ENCODE assay signal across 20 cellular contexts in the genomic region with DNA sequence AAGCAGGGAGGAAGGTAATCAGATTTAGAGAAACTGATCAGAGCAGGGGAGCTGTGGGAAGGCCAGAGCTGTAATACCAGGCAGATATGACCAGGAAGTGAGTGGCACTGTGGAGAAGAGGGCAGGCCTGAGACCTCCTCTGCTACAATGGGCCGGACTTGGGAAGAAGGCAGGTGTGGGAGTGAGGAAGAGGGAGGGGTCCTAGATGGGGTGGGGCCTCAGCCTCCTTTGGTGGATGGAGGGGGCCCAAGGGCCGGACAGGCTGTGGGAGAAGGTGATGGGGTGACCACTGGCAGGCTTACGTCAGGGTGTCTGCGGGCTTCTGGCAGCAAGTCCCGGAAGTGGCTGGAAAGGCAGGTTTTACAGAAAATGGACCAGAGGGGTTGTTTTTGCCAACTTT. TPM values are rescaled to one million over a fixed set of nuclear protein-coding genes. Genes with fewer than 3 reads are reported as not detected.
A peak's percentile ranks its signal among the peaks of the same experiment; 100 is the strongest.
DNase-seq lines count a peak whose midpoint lies in the region; ATAC-seq and TF ChIP-seq lines count a peak whose summit lies in the region.
"Had no signal": no experiment of that assay in that cellular context is flagged by ENCODE, and none has a peak within 500 bp of the region (broad histone marks: within the 10 kb centered on the region; RNA-seq: fewer than 3 reads in every experiment).

No MANE protein-coding gene starts in this region.

- H3K4me2 ChIP-seq in neuronal stem cell (ENCODE audit: insufficient read depth, low read length, poor library complexity, severe bottlenecking): no peak overlapping the region

- intact Hi-C loops in tibial artery (cut with DNase I; ENCODE audit: low total_unique reads): no loop called here

- no peaks in the 10 kb centered on the region for H3K36me3 ChIP-seq in HEK293 (ENCODE audit: control insufficient read depth in 2 of 2, insufficient read depth in 1 of 2, low read length in 2 of 2)
- H3K36me3 ChIP-seq in neuronal stem cell (replicated peaks in 1 of 2; ENCODE audit: control insufficient read depth in 2 of 2, insufficient read depth in 2 of 2, low read length in 2 of 2): no peaks in the 10 kb centered on the region
- no peaks in the 10 kb centered on the region for H3K36me3 ChIP-seq in tibial artery
- H3K36me3 ChIP-seq: BLaER1, HAP-1, SJSA1 had no signal

- ATAC-seq in HG02588 (IDR thresholded peaks at IDR 0.05; ENCODE audit: unreplicated experiment): no peak
- ATAC-seq: GM23338 had no signal

- H3K4ac ChIP-seq in neuronal stem cell (ENCODE audit: low read length): no peak overlapping the region

- H3K4me3 ChIP-seq in HEK293 (ENCODE audit: low read depth, low read length) (no peak overlapping the region), neuronal stem cell (ENCODE audit: low read length in 2 of 2) (no peak overlapping the region), foreskin fibroblast (ENCODE audit: low read depth in 1 of 2, low read length in 2 of 2) (no peak overlapping the region), tibial artery (no peak overlapping the region)
- H3K4me3 ChIP-seq: BLaER1, GM23338, HAP-1, SJSA1 had no signal

- H2AK5ac ChIP-seq in neuronal stem cell (ENCODE audit: low read depth, low read length): peak overlapping the region; percentile 32

- H3K4me1 ChIP-seq in HEK293 (ENCODE audit: control insufficient read depth, insufficient read depth, low read length) (no peaks in the 10 kb centered on the region), neuronal stem cell (ENCODE audit: control insufficient read depth in 2 of 2, insufficient read depth in 1 of 2, low read depth in 1 of 2, low read length in 2 of 2) (peaks cover 6 to 17% of the 10 kb centered on the region in 2 donors), tibial artery (peaks cover 0 to 41% (median 31%) of the 10 kb centered on the region in 4 donors)
- H3K4me1 ChIP-seq: Caco-2, HAP-1 had no signal

- H3K27me3 ChIP-seq in neuronal stem cell (ENCODE audit: control insufficient read depth in 3 of 3, insufficient read depth in 3 of 3, low read depth in 1 of 3, low read length in 3 of 3) (peaks cover 0 to 65% (median 15%) of the 10 kb centered on the region in 3 experiments), tibial artery (peaks cover 0 to 42% of the 10 kb centered on the region in 2 donors)

- no peak overlapping the region for H2AFZ ChIP-seq in neuronal stem cell (ENCODE audit: low read length)

- H3K79me1 ChIP-seq in neuronal stem cell (ENCODE audit: low read depth, low read length): peaks cover 2% of the 10 kb centered on the region

- no peak for TF ChIP-seq CTCF in HEK293 (tag by site-specific recombination; IDR thresholded peaks at IDR 0.05)
- no peak for TF ChIP-seq CTCF in foreskin fibroblast (IDR thresholded peaks at IDR 0.05; ENCODE audit: low read depth, low read length)
- TF ChIP-seq CTCF in tibial artery (IDR thresholded peaks at IDR 0.05): no peak

- no peak overlapping the region for H4K91ac ChIP-seq in neuronal stem cell (ENCODE audit: low read depth, low read length, poor library complexity)

- no peak overlapping the region for H3K14ac ChIP-seq in neuronal stem cell (ENCODE audit: low read length)

- H3K9me3 ChIP-seq in HEK293 (ENCODE audit: control insufficient read depth, insufficient read depth, low read depth, low read length) (no peaks in the 10 kb centered on the region), neuronal stem cell (replicated peaks in 1 of 2; ENCODE audit: control insufficient read depth in 2 of 2, insufficient read depth in 1 of 2, low read depth in 1 of 2, low read length in 2 of 2) (no peaks in the 10 kb centered on the region), tibial artery (no peaks in the 10 kb centered on the region)
- H3K9me3 ChIP-seq: BLaER1, Caco-2, HAP-1, SJSA1 had no signal

- WGBS in neuronal stem cell (ENCODE audit: extremely low coverage in 2 of 2, insufficient read length in 2 of 2, insufficient replicate concordance in 1 of 2), 2 donors: no CpG with 5 or more reads among the region's 5 CpGs

- DNase-seq in neuronal stem cell (ENCODE audit: low spot score) (no peak), foreskin fibroblast (no peak), tibial artery (no peak), DMS53 treated with DMSO at 0.1 percent for 48 hours (lab: John Stamatoyannopoulos, UW; ENCODE audit: unreplicated experiment) (no peak)
- DNase-seq: Caco-2; CD4-positive, alpha-beta memory T cell; GDM1; IMR-90; NCI-H1105; NCI-H146; NCI-H2029; NCI-H226; NCI-H510A treated with DMSO at 0.1 percent for 48 hours had no signal

- H2BK15ac ChIP-seq in neuronal stem cell (ENCODE audit: low read length): no peak overlapping the region

- H2BK120ac ChIP-seq in neuronal stem cell (ENCODE audit: low read depth, low read length): no peak overlapping the region

- H3K18ac ChIP-seq in neuronal stem cell (ENCODE audit: low read length): no peak overlapping the region

- H4K8ac ChIP-seq in neuronal stem cell (ENCODE audit: low read depth, low read length): no peak overlapping the region

- CTCF ChIA-PET in HEK293 (lab: Yijun Ruan, JAX): interaction anchor here (0.6 to 1.8 kb wide), 4 partner anchors 10 to 461 kb away, joined by 3 to 7 read pairs (median 4); no protein-coding TSS in a partner anchor

- no peak overlapping the region for H3K23ac ChIP-seq in neuronal stem cell (ENCODE audit: low read depth, low read length, poor library complexity)

- H2BK12ac ChIP-seq in neuronal stem cell (ENCODE audit: low read length): no peak overlapping the region

- POLR2A ChIA-PET in HEK293 (lab: Yijun Ruan, JAX): no interaction called here

- H2BK5ac ChIP-seq in neuronal stem cell (ENCODE audit: low read length): no peak overlapping the region

- no peak overlapping the region for H3K27ac ChIP-seq in HEK293 (ENCODE audit: extremely low read depth, low read depth, low read length)
- H3K27ac ChIP-seq in angular gyrus (ENCODE audit: low read depth, low read length): peak overlapping the region; percentile 62
- no peak overlapping the region for H3K27ac ChIP-seq in neuronal stem cell (replicated peaks; ENCODE audit: low read length)
- H3K27ac ChIP-seq in tibial artery: peak overlapping the region in 1 of 2 donors; percentile 36
- H3K27ac ChIP-seq: BLaER1, SJSA1 had no signal

- no peak overlapping the region for H3K9ac ChIP-seq in neuronal stem cell (ENCODE audit: low read depth, low read length, poor library complexity)
- H3K9ac ChIP-seq: BLaER1 had no signal

TF ChIP-seq in HEK293, 187 proteins besides CTCF, POLR2A, EP300 and RAD21 (continues in another document):
- TF ChIP-seq ELK4 (IDR thresholded peaks at IDR 0.05; ENCODE audit: borderline replicate concordance, low read depth, low read length) (no peak), ZNF423 (tag by site-specific recombination; IDR thresholded peaks at IDR 0.05) (no peak), ZFP69B (tag by site-specific recombination; IDR thresholded peaks at IDR 0.05) (no peak), SP3 (tag by site-specific recombination; IDR thresholded peaks at IDR 0.05) (peak; percentile 51), ZNF366 (tag by site-specific recombination; conservative IDR thresholded peaks at IDR 0.05) (no peak), ZNF311 (tag by site-specific recombination; IDR thresholded peaks at IDR 0.05; ENCODE audit: borderline replicate concordance) (no peak), ZNF391 (tag by site-specific recombination; IDR thresholded peaks at IDR 0.05; ENCODE audit: borderline replicate concordance, low read depth) (no peak), ZFHX2 (tag by site-specific recombination; conservative IDR thresholded peaks at IDR 0.05) (0 out of 2 replicates have a peak, but pooled peaks have one; percentile 6), SP2 (tag by site-specific recombination; IDR thresholded peaks at IDR 0.05) (peak; percentile 52), ZNF596 (tag by site-specific recombination; IDR thresholded peaks at IDR 0.05) (no peak), ZNF621 (tag by site-specific recombination; IDR thresholded peaks at IDR 0.05) (no peak)
- TF ChIP-seq, protein P1, sequence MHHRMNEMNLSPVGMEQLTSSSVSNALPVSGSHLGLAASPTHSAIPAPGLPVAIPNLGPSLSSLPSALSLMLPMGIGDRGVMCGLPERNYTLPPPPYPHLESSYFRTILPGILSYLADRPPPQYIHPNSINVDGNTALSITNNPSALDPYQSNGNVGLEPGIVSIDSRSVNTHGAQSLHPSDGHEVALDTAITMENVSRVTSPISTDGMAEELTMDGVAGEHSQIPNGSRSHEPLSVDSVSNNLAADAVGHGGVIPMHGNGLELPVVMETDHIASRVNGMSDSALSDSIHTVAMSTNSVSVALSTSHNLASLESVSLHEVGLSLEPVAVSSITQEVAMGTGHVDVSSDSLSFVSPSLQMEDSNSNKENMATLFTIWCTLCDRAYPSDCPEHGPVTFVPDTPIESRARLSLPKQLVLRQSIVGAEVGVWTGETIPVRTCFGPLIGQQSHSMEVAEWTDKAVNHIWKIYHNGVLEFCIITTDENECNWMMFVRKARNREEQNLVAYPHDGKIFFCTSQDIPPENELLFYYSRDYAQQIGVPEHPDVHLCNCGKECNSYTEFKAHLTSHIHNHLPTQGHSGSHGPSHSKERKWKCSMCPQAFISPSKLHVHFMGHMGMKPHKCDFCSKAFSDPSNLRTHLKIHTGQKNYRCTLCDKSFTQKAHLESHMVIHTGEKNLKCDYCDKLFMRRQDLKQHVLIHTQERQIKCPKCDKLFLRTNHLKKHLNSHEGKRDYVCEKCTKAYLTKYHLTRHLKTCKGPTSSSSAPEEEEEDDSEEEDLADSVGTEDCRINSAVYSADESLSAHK (tag by site-specific recombination; IDR thresholded peaks at IDR 0.05): no peak

RNA-seq across cellular contexts. Expression of gene HPCA, which starts 5.0 kb away (rescaled TPM):
- polyA plus RNA-seq in neuronal stem cell (2013, experiment 1 of 2): 6.1 TPM
- polyA plus RNA-seq in neuronal stem cell (2013, experiment 2 of 2): 6.8 TPM
- polyA plus RNA-seq: CD4-positive, alpha-beta memory T cell had no signal

RNA-seq across cellular contexts. Expression of gene FNDC5, which starts 10.6 kb away (rescaled TPM):
- 12.0 TPM for polyA plus RNA-seq in neuronal stem cell (2013, experiment 1 of 2)
- 11.7 TPM for polyA plus RNA-seq in neuronal stem cell (2013, experiment 2 of 2)
- polyA plus RNA-seq: CD4-positive, alpha-beta memory T cell had no signal

RNA-seq across cellular contexts. Expression of gene TMEM54, which starts 19.9 kb away (rescaled TPM):
- polyA plus RNA-seq in neuronal stem cell (2013, experiment 1 of 2): 17.2 TPM
- 15.6 TPM for polyA plus RNA-seq in neuronal stem cell (2013, experiment 2 of 2)
- polyA plus RNA-seq: CD4-positive, alpha-beta memory T cell had no signal
